ENCODE assay signal across 19 cellular contexts in the genomic region with DNA sequence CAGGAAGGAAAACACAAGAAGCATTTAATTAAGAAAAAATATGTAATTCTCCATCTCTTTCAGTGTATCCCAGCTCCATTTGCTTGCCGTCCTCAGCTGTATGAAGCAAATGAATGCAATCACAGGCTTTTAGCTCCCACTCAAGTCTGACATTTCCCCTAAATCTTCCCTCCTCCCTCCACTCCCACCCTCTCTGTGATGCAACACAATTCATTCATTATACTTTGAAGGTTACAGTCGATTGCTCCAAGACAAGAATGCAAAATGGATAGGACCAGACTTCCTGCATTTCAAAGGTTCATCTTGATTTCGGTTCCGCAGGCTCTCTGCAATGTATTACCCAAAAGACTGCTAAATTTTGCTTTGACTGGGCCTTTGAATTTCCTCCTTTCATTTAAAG.
A peak's percentile ranks its signal among the peaks of the same experiment; 100 is the strongest.
DNase-seq lines count a peak whose midpoint lies in the region; ATAC-seq and TF ChIP-seq lines count a peak whose summit lies in the region.
"Had no signal": no experiment of that assay in that cellular context is flagged by ENCODE, and none has a peak within 500 bp of the region (broad histone marks: within the 10 kb centered on the region; RNA-seq: fewer than 3 reads in every experiment).

No MANE protein-coding gene starts in this region.

- no peaks in the 10 kb centered on the region for H3K36me3 Mint-ChIP-seq in nephron (ENCODE audit: low read depth)
- no peaks in the 10 kb centered on the region for H3K36me3 Mint-ChIP-seq in activated naive CD4-positive, alpha-beta T cell treated with anti-CD3 and anti-CD28 coated beads, Interleukin-2, amount 10 ng/mL, durations not matched to agents 7 days and 5 days

- no peak for TF ChIP-seq CTCF in nephron (IDR thresholded peaks at IDR 0.05; ENCODE audit: unreplicated experiment in 3 of 3)

- peak; percentile 83 for DNase-seq in COLO829 (ENCODE audit: low spot score)
- peak; percentile 49 for DNase-seq in NCI-H2227 treated with DMSO at 0.1 percent for 48 hours (lab: John Stamatoyannopoulos, UW)
- DNase-seq in dedifferentiated amniotic fluid mesenchymal stem cell (ENCODE audit: extremely low spot score), result peak; percentile 22
- DNase-seq in GM19238 (ENCODE audit: insufficient read length, low spot score), result no peak
- no peak for DNase-seq in activated naive CD4-positive, alpha-beta T cell treated with anti-CD3 and anti-CD28 coated beads, Interleukin-2, amount 10 ng/mL, durations not matched to agents 7 days and 5 days
- DNase-seq: activated CD8-positive, alpha-beta memory T cell treated with anti-CD3 and anti-CD28 coated beads for 24 hours; effector CD8-positive, alpha-beta T cell; esophagus squamous epithelium; IMR-90; left colon; NCI-H1048; NCI-H2171; NCI-H82; right lobe of liver; stimulated activated CD4-positive, alpha-beta T cell treated with anti-CD3 and anti-CD28 coated beads, Interleukin-2, amount 100 ng/mL, for 24 hours had no signal

- no peak for ATAC-seq in HG02610 (IDR thresholded peaks at IDR 0.05; ENCODE audit: unreplicated experiment)
- ATAC-seq in GM19463 (IDR thresholded peaks at IDR 0.05; ENCODE audit: unreplicated experiment), result no peak
- ATAC-seq: activated T-helper 17 cell treated with anti-CD3 and anti-CD28 coated beads, Interleukin-2, amount 50 U/mL, for 72 hours; left colon; right lobe of liver had no signal

- H3K9me3 Mint-ChIP-seq in nephron, result no peaks in the 10 kb centered on the region
- H3K9me3 Mint-ChIP-seq in activated naive CD4-positive, alpha-beta T cell treated with anti-CD3 and anti-CD28 coated beads, Interleukin-2, amount 10 ng/mL, durations not matched to agents 7 days and 5 days, result no peaks in the 10 kb centered on the region
- H3K9me3 Mint-ChIP-seq: activated T-helper 17 cell treated with anti-CD3 and anti-CD28 coated beads, Interleukin-2, amount 50 U/mL, for 72 hours had no signal

- H3K27ac Mint-ChIP-seq in nephron, result peak overlapping the region; percentile 81 to 89 (median 86)
- H3K27ac Mint-ChIP-seq in activated naive CD4-positive, alpha-beta T cell treated with anti-CD3 and anti-CD28 coated beads, Interleukin-2, amount 10 ng/mL, durations not matched to agents 7 days and 5 days, result no peak overlapping the region
- H3K27ac Mint-ChIP-seq: activated T-helper 17 cell treated with anti-CD3 and anti-CD28 coated beads, Interleukin-2, amount 50 U/mL, for 72 hours had no signal

- no peak overlapping the region for H3K4me3 Mint-ChIP-seq in nephron
- no peak overlapping the region for H3K4me3 Mint-ChIP-seq in activated naive CD4-positive, alpha-beta T cell treated with anti-CD3 and anti-CD28 coated beads, Interleukin-2, amount 10 ng/mL, durations not matched to agents 7 days and 5 days
- H3K4me3 Mint-ChIP-seq: activated T-helper 17 cell treated with anti-CD3 and anti-CD28 coated beads, Interleukin-2, amount 50 U/mL, for 72 hours had no signal

- H3K27me3 Mint-ChIP-seq in nephron (ENCODE audit: low read depth), result no peaks in the 10 kb centered on the region
- H3K27me3 Mint-ChIP-seq in activated naive CD4-positive, alpha-beta T cell treated with anti-CD3 and anti-CD28 coated beads, Interleukin-2, amount 10 ng/mL, durations not matched to agents 7 days and 5 days, result peaks cover 7% of the 10 kb centered on the region

- H3K4me1 Mint-ChIP-seq in nephron, result peaks cover 16% of the 10 kb centered on the region
- H3K4me1 Mint-ChIP-seq in activated naive CD4-positive, alpha-beta T cell treated with anti-CD3 and anti-CD28 coated beads, Interleukin-2, amount 10 ng/mL, durations not matched to agents 7 days and 5 days, result no peaks in the 10 kb centered on the region
- H3K4me1 Mint-ChIP-seq: activated T-helper 17 cell treated with anti-CD3 and anti-CD28 coated beads, Interleukin-2, amount 50 U/mL, for 72 hours had no signal

- CTCF ChIA-PET in activated naive CD4-positive, alpha-beta T cell treated with anti-CD3 and anti-CD28 coated beads, Interleukin-2, amount 10 ng/mL, durations not matched to agents 7 days and 5 days (lab: Charles Lee), result no interaction called here

Comparison
In these comparisons a context has a peak if more than half of its experiments do, and no peak if none do; other contexts are left out.
1. DNase-seq: peak in COLO829 (single experiment), NCI-H2227 treated with DMSO at 0.1 percent for 48 hours (single experiment) and dedifferentiated amniotic fluid mesenchymal stem cell (single experiment); none in GM19238 (single experiment) and activated naive CD4-positive, alpha-beta T cell treated with anti-CD3 and anti-CD28 coated beads, Interleukin-2, amount 10 ng/mL, durations not matched to agents 7 days and 5 days (single experiment).